ENCODE assay signal across 22 cellular contexts in the genomic region with DNA sequence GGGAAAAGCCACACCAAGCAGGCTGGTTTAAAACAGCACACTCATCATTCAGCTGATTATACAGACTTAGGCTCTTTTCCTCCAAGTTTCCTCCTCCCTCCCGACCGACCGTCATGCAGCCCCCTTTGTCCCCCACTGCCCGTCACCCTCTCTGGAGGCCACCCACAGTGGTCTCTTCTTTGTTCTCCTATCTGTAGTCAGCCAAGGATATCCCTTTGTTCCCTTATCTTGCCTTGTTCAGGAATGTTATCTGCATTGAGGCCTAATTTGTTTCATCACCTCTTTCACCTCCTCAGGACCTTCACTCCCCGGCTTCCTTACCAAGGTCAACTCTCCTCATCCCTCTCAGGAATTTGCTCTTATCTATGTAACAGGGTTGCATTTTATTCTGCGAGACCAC.
"Had no signal": no experiment of that assay in that cellular context is flagged by ENCODE, and none has a peak within 500 bp of the region (broad histone marks: within the 10 kb centered on the region; RNA-seq: fewer than 3 reads in every experiment).

No MANE protein-coding gene starts in this region.

- H3K4me3 Mint-ChIP-seq: activated B cell treated with CpG ODN at 0.5 μM for 24 hours; activated CD4-positive, alpha-beta memory T cell treated with anti-CD3 and anti-CD28 coated beads, Interleukin-2, amount 10 ng/mL, durations not matched to agents 7 days and 5 days; activated CD4-positive, alpha-beta T cell treated with anti-CD3 and anti-CD28 coated beads, Interleukin-2, amount 10 ng/mL, durations not matched to agents 24 days and 14 days; activated naive CD8-positive, alpha-beta T cell treated with anti-CD3 and anti-CD28 coated beads, Interleukin-2, amount 10 ng/mL, durations not matched to agents 7 days and 5 days; T-cell had no signal

- H3K4me3 ChIP-seq: adrenal gland, SK-N-MC had no signal

- H3K4me1 ChIP-seq: adrenal gland had no signal

- H3K4me1 Mint-ChIP-seq: activated B cell treated with CpG ODN at 0.5 μM for 24 hours; activated CD4-positive, alpha-beta memory T cell treated with anti-CD3 and anti-CD28 coated beads, Interleukin-2, amount 10 ng/mL, durations not matched to agents 7 days and 5 days; activated CD4-positive, alpha-beta T cell treated with anti-CD3 and anti-CD28 coated beads, Interleukin-2, amount 10 ng/mL, durations not matched to agents 24 days and 14 days; activated naive CD8-positive, alpha-beta T cell treated with anti-CD3 and anti-CD28 coated beads, Interleukin-2, amount 10 ng/mL, durations not matched to agents 7 days and 5 days; T-cell had no signal

- H3K27ac Mint-ChIP-seq: activated B cell treated with CpG ODN at 0.5 μM for 24 hours; activated CD4-positive, alpha-beta memory T cell treated with anti-CD3 and anti-CD28 coated beads, Interleukin-2, amount 10 ng/mL, durations not matched to agents 7 days and 5 days; activated CD4-positive, alpha-beta T cell treated with anti-CD3 and anti-CD28 coated beads, Interleukin-2, amount 10 ng/mL, durations not matched to agents 24 days and 14 days; activated naive CD8-positive, alpha-beta T cell treated with anti-CD3 and anti-CD28 coated beads, Interleukin-2, amount 10 ng/mL, durations not matched to agents 7 days and 5 days; T-cell had no signal

- H3K9me3 Mint-ChIP-seq: activated B cell treated with CpG ODN at 0.5 μM for 24 hours; activated CD4-positive, alpha-beta memory T cell treated with anti-CD3 and anti-CD28 coated beads, Interleukin-2, amount 10 ng/mL, durations not matched to agents 7 days and 5 days; activated CD4-positive, alpha-beta T cell treated with anti-CD3 and anti-CD28 coated beads, Interleukin-2, amount 10 ng/mL, durations not matched to agents 24 days and 14 days; activated naive CD8-positive, alpha-beta T cell treated with anti-CD3 and anti-CD28 coated beads, Interleukin-2, amount 10 ng/mL, durations not matched to agents 7 days and 5 days; T-cell had no signal

- H3K9me3 ChIP-seq: adrenal gland had no signal

- DNase-seq: activated B cell treated with CpG ODN at 0.5 μM for 24 hours; activated CD4-positive, alpha-beta memory T cell treated with anti-CD3 and anti-CD28 coated beads, Interleukin-2, amount 10 ng/mL, durations not matched to agents 7 days and 5 days; activated CD4-positive, alpha-beta T cell treated with anti-CD3 and anti-CD28 coated beads for 1 hour; activated CD4-positive, alpha-beta T cell treated with anti-CD3 and anti-CD28 coated beads, Interleukin-2, amount 10 ng/mL, durations not matched to agents 24 days and 14 days; activated naive CD4-positive, alpha-beta T cell treated with anti-CD3 and anti-CD28 coated beads, Interleukin-2, amount 50 U/mL, for 16 hours; activated naive CD8-positive, alpha-beta T cell treated with anti-CD3 and anti-CD28 coated beads, Interleukin-2, amount 10 ng/mL, durations not matched to agents 7 days and 5 days; activated T-cell treated with anti-CD3 and anti-CD28 coated beads for 4 hours; activated T-cell treated with anti-CD3 and anti-CD28 coated beads, Interleukin-2, amount 50 U/mL, for 48 hours; adrenal gland; anterior cingulate cortex; MM.1S; NCI-H1105; NCI-H1436; NCI-H1694 treated with DMSO at 0.1 percent for 48 hours; NCI-H2081; NCI-H446 treated with DMSO at 0.1 percent for 48 hours; T-cell; T-helper 2 cell; T1000 had no signal

- H3K27ac ChIP-seq: adrenal gland, SK-N-MC had no signal

- ATAC-seq: Panc1, Right ventricle myocardium inferior, T-cell had no signal

- H3K36me3 ChIP-seq: adrenal gland had no signal

- H3K36me3 Mint-ChIP-seq: activated naive CD8-positive, alpha-beta T cell treated with anti-CD3 and anti-CD28 coated beads, Interleukin-2, amount 10 ng/mL, durations not matched to agents 7 days and 5 days; T-cell had no signal
